In genomic region chr15:64343222-64343621, GRCh38 we compare ENCODE assay signal across 19 cellular contexts. TPM values are rescaled to one million over a fixed set of nuclear protein-coding genes. Genes with fewer than 3 reads are reported as not detected.
DNase-seq lines count a peak whose midpoint lies in the region; ATAC-seq and TF ChIP-seq lines count a peak whose summit lies in the region.
"Had no signal": no experiment of that assay in that cellular context is flagged by ENCODE, and none has a peak within 500 bp of the region (broad histone marks: within the 10 kb centered on the region; RNA-seq: fewer than 3 reads in every experiment).

No MANE protein-coding gene starts in this region.

- H3K36me3 ChIP-seq in osteoblast (ENCODE audit: insufficient read depth, low read length) (peaks cover 9% of the 10 kb centered on the region), endodermal cell (ENCODE audit: control insufficient read depth, insufficient read depth, low read length) (peaks cover 33% of the 10 kb centered on the region)

- no peak overlapping the region for H3K18ac ChIP-seq in H9 (ENCODE audit: insufficient read length, low read depth, low read length)

- H3K79me1 ChIP-seq in H9 (ENCODE audit: insufficient read depth, low read depth, low read length, poor library complexity, severe bottlenecking) = no peaks in the 10 kb centered on the region

- H3K4ac ChIP-seq in H9 (ENCODE audit: low read depth, low read length) = no peak overlapping the region

- H3K23ac ChIP-seq in H9 (ENCODE audit: insufficient read length, low read depth, low read length) = no peak overlapping the region

- no peak overlapping the region for H2BK5ac ChIP-seq in H9 (ENCODE audit: insufficient read length, low read length)

- H3K9me3 Mint-ChIP-seq in H9 (no peaks in the 10 kb centered on the region), endodermal cell (no peaks in the 10 kb centered on the region)
- H3K9me3 Mint-ChIP-seq: activated naive CD4-positive, alpha-beta T cell treated with anti-CD3 and anti-CD28 coated beads, Interleukin-2, amount 50 U/mL, for 72 hours; brain had no signal

- H3T11ph ChIP-seq in H9 (ENCODE audit: low read length) = no peak overlapping the region

- no peak for ATAC-seq in GM21381 (IDR thresholded peaks at IDR 0.05; ENCODE audit: unreplicated experiment)
- no peak for ATAC-seq in HG02678 (IDR thresholded peaks at IDR 0.05; ENCODE audit: unreplicated experiment)
- ATAC-seq: activated CD4-positive, CD25-positive, alpha-beta regulatory T cell treated with anti-CD3 and anti-CD28 coated beads, Interleukin-2, amount 50 U/mL, for 24 hours; activated naive CD4-positive, alpha-beta T cell treated with anti-CD3 and anti-CD28 coated beads, Interleukin-2, amount 50 U/mL, for 72 hours; psoas muscle had no signal

- no peak overlapping the region for H3K14ac ChIP-seq in H9 (ENCODE audit: insufficient read depth, low read length)

- H3K4me3 ChIP-seq in AG10803 (ENCODE audit: low read length) (no peak overlapping the region), cardiac fibroblast (replicated peaks in 1 of 2; ENCODE audit: low read depth in 2 of 2, low read length in 2 of 2) (no peak overlapping the region), osteoblast (ENCODE audit: insufficient read depth, low read length) (no peak overlapping the region), endodermal cell (ENCODE audit: low read length) (no peak overlapping the region)
- H3K4me3 ChIP-seq: psoas muscle, spleen had no signal

- H3K27ac Mint-ChIP-seq in H9 (peak overlapping the region in 2 of 3 experiments; percentile 24 to 77; a peak in 6 of 7 replicates), endodermal cell (no peak overlapping the region)
- H3K27ac Mint-ChIP-seq: activated naive CD4-positive, alpha-beta T cell treated with anti-CD3 and anti-CD28 coated beads, Interleukin-2, amount 50 U/mL, for 72 hours; B cell had no signal

- H2BK120ac ChIP-seq in H9 (ENCODE audit: low read depth, low read length, poor library complexity, severe bottlenecking) = no peak overlapping the region

- H4K5ac ChIP-seq in H9 (ENCODE audit: insufficient read length, low read depth, low read length) = no peak overlapping the region

- H3K9ac ChIP-seq in H9 (ENCODE audit: extremely low read depth, insufficient read length, low read length) = no peak overlapping the region
- H3K9ac ChIP-seq in endodermal cell (ENCODE audit: extremely low read depth, low read length, poor library complexity, severe bottlenecking) = no peak overlapping the region

- peaks cover 9 to 12% of the 10 kb centered on the region in 2 experiments for H3K4me1 Mint-ChIP-seq in H9
- peaks cover 18% of the 10 kb centered on the region for H3K4me1 Mint-ChIP-seq in endodermal cell

- H3K36me3 Mint-ChIP-seq in H9 (ENCODE audit: insufficient read depth in 1 of 3, low read depth in 3 of 3) = peaks cover 2 to 23% (median 15%) of the 10 kb centered on the region in 3 experiments; a peak in 6 of 7 replicates
- H3K36me3 Mint-ChIP-seq in endodermal cell (ENCODE audit: low read depth) = peaks cover 32% of the 10 kb centered on the region
- H3K36me3 Mint-ChIP-seq: activated naive CD4-positive, alpha-beta T cell treated with anti-CD3 and anti-CD28 coated beads, Interleukin-2, amount 50 U/mL, for 72 hours had no signal

- no peaks in the 10 kb centered on the region for H3K27me3 Mint-ChIP-seq in H9 (ENCODE audit: low read depth)
- no peaks in the 10 kb centered on the region for H3K27me3 Mint-ChIP-seq in endodermal cell (ENCODE audit: insufficient read depth)
- H3K27me3 Mint-ChIP-seq: B cell, brain had no signal

- no peaks in the 10 kb centered on the region for H3K79me2 ChIP-seq in H9 (ENCODE audit: insufficient read depth, low read length)
- H3K79me2 ChIP-seq in osteoblast (ENCODE audit: insufficient read depth, low read length) = peaks cover 78% of the 10 kb centered on the region

- H3K56ac ChIP-seq in H9 (ENCODE audit: insufficient read length, low read depth, low read length) = no peak overlapping the region

- no peak overlapping the region for H3K4me3 Mint-ChIP-seq in H9
- H3K4me3 Mint-ChIP-seq in endodermal cell = no peak overlapping the region
- H3K4me3 Mint-ChIP-seq: B cell, brain had no signal

- H4K20me1 ChIP-seq in H9 (ENCODE audit: control insufficient read depth, insufficient read depth, insufficient read length) (no peaks in the 10 kb centered on the region), osteoblast (ENCODE audit: insufficient read depth, low read length) (peaks cover 4% of the 10 kb centered on the region)

- H3K27me3 ChIP-seq in H9 (ENCODE audit: insufficient read depth, low read length) = no peaks in the 10 kb centered on the region
- no peaks in the 10 kb centered on the region for H3K27me3 ChIP-seq in osteoblast (ENCODE audit: insufficient read depth, low read length)
- H3K27me3 ChIP-seq in endodermal cell (ENCODE audit: control insufficient read depth, insufficient read depth, low read length, poor library complexity, severe bottlenecking) = no peaks in the 10 kb centered on the region
- H3K27me3 ChIP-seq: spleen had no signal

- no peak overlapping the region for H3K4me2 ChIP-seq in H9 (ENCODE audit: insufficient read depth, insufficient read length, low read length)
- no peak overlapping the region for H3K4me2 ChIP-seq in osteoblast (ENCODE audit: insufficient read depth, low read length)

- H3K9me3 ChIP-seq in H9 (ENCODE audit: control insufficient read depth, low read depth, low read length) (no peaks in the 10 kb centered on the region), osteoblast (ENCODE audit: low read depth, low read length) (no peaks in the 10 kb centered on the region), endodermal cell (ENCODE audit: control insufficient read depth, low read length) (no peaks in the 10 kb centered on the region)
- H3K9me3 ChIP-seq: psoas muscle, spleen had no signal

- H4K8ac ChIP-seq in H9 (replicated peaks; ENCODE audit: insufficient read length, low read depth, low read length) = no peak overlapping the region

- H2BK15ac ChIP-seq in H9 (ENCODE audit: low read depth, low read length) = no peak overlapping the region

- no peak overlapping the region for H2BK20ac ChIP-seq in H9 (ENCODE audit: low read depth, low read length, poor library complexity, severe bottlenecking)

- TF ChIP-seq CTCF in AG10803 (conservative IDR thresholded peaks at IDR 0.05; ENCODE audit: low read length) (no peak), H9 (conservative IDR thresholded peaks at IDR 0.05) (no peak), cardiac fibroblast (IDR thresholded peaks at IDR 0.05; ENCODE audit: low read depth, low read length) (no peak), osteoblast (IDR thresholded peaks at IDR 0.05; ENCODE audit: extremely low read depth, low read depth, low read length) (no peak), endodermal cell (conservative IDR thresholded peaks at IDR 0.05) (no peak)

- H4K91ac ChIP-seq in H9 (ENCODE audit: insufficient read length, low read depth, low read length) = no peak overlapping the region

- H2BK12ac ChIP-seq in H9 (ENCODE audit: insufficient read length, low read depth, low read length) = no peak overlapping the region

- H2AFZ ChIP-seq in H9 (ENCODE audit: low read length) = no peak overlapping the region
- no peak overlapping the region for H2AFZ ChIP-seq in osteoblast (ENCODE audit: low read length)

- DNase-seq in AG10803 (ENCODE audit: low read depth) (peak; percentile 65), H9 (no peak), cardiac fibroblast (ENCODE audit: low read depth in 2 of 2) (peak; percentile 13 to 43), osteoblast (ENCODE audit: insufficient read length, low spot score, missing footprints) (no peak), endodermal cell (no peak)
- no peak for DNase-seq in stimulated activated CD4-positive, alpha-beta T cell treated with anti-CD3 and anti-CD28 coated beads, Interleukin-15, amount 100 ng/mL, for 24 hours
- DNase-seq: Calu3, NCI-H1436, NCI-H748 treated with DMSO at 0.1 percent for 48 hours, psoas muscle, SIG-M5, spleen had no signal

- H3K27ac ChIP-seq in H9 (ENCODE audit: insufficient read length, low read depth, low read length) (no peak overlapping the region), osteoblast (ENCODE audit: low read depth, low read length) (peak overlapping the region; percentile 13), endodermal cell (ENCODE audit: low read depth, low read length) (no peak overlapping the region)
- H3K27ac ChIP-seq: epithelial cell of prostate, psoas muscle, spleen had no signal

- no peaks in the 10 kb centered on the region for H3K23me2 ChIP-seq in H9 (ENCODE audit: insufficient read length, low read depth, low read length, poor library complexity, severe bottlenecking)

- H3K4me1 ChIP-seq in H9 (ENCODE audit: insufficient read depth, low read length) (no peaks in the 10 kb centered on the region), osteoblast (ENCODE audit: insufficient read depth, low read length) (peaks cover 19% of the 10 kb centered on the region), endodermal cell (ENCODE audit: control insufficient read depth, insufficient read depth, low read length) (peaks cover 6% of the 10 kb centered on the region)
- H3K4me1 ChIP-seq: psoas muscle had no signal

- no peak overlapping the region for H2AK5ac ChIP-seq in H9 (ENCODE audit: insufficient read length, low read length)

RNA-seq across cellular contexts. Expression of gene CSNK1G1, which starts 12.8 kb away (rescaled TPM):
- 17.1 and 19.7 TPM in 2 replicates for total RNA-seq in H9 (2021)
- 34.0 and 35.4 TPM in 2 replicates for total RNA-seq in osteoblast
- total RNA-seq in endodermal cell = 10 to 100 TPM; 24.5 to 31.4 TPM
- polyA plus RNA-seq in endodermal cell (2013, experiment 1 of 2) = 11.6 TPM
- 15.0 TPM for polyA plus RNA-seq in endodermal cell (2013, experiment 2 of 2)

RNA-seq across cellular contexts. Expression of gene PCLAF, which starts 38.0 kb away (rescaled TPM):
- total RNA-seq in H9 (2021) (65.6 and 74.5 TPM in 2 replicates), osteoblast (20.6 and 29.2 TPM in 2 replicates), endodermal cell (10 to 100 TPM; 28.9 to 78.0 TPM)
- 204 TPM for polyA plus RNA-seq in endodermal cell (2013, experiment 1 of 2)
- 196 TPM for polyA plus RNA-seq in endodermal cell (2013, experiment 2 of 2)

RNA-seq across cellular contexts. Expression of gene TRIP4, which starts 44.4 kb away (rescaled TPM):
- total RNA-seq in H9 (2021) (21.7 and 22.9 TPM in 2 replicates), osteoblast (10.9 and 14.1 TPM in 2 replicates), endodermal cell (10 to 100 TPM; 26.5 to 29.1 TPM)
- 23.5 TPM for polyA plus RNA-seq in endodermal cell (2013, experiment 1 of 2)
- polyA plus RNA-seq in endodermal cell (2013, experiment 2 of 2) = 26.2 TPM

Comparison
In these comparisons a context has a peak if more than half of its experiments do, and no peak if none do; other contexts are left out.
1. DNase-seq: peak in AG10803 (single experiment) and cardiac fibroblast (2 of 2); none in H9 (single experiment), osteoblast (single experiment), endodermal cell (single experiment) and stimulated activated CD4-positive, alpha-beta T cell treated with anti-CD3 and anti-CD28 coated beads, Interleukin-15, amount 100 ng/mL, for 24 hours (single experiment).